ENCODE assay signal across 21 cellular contexts in genomic region chr9:16196206-16196605, GRCh38.
"Had no signal": no experiment of that assay in that cellular context is flagged by ENCODE, and none has a peak within 500 bp of the region (broad histone marks: within the 10 kb centered on the region; RNA-seq: fewer than 3 reads in every experiment).

No MANE protein-coding gene starts in this region.

- H3K4me3 ChIP-seq: cardiac muscle cell, smooth muscle cell, upper lobe of left lung had no signal

- H3K27ac ChIP-seq: cardiac muscle cell, upper lobe of left lung had no signal

- H3K9me3 ChIP-seq: upper lobe of left lung had no signal

- H3K36me3 Mint-ChIP-seq: activated naive CD8-positive, alpha-beta T cell treated with anti-CD3 and anti-CD28 coated beads for 36 hours; stimulated activated memory B cell treated with anti-CD40 and anti-IgM and Interleukin-4, amounts not matched to agents 10 μg/mL and 1 μg/mL and 100 μg/mL, for 72 hours had no signal

- H3K4me3 Mint-ChIP-seq: activated B cell treated with CpG ODN at 0.5 μM for 24 hours; activated CD4-positive, alpha-beta T cell treated with anti-CD3 and anti-CD28 coated beads for 36 hours; activated naive CD8-positive, alpha-beta T cell treated with anti-CD3 and anti-CD28 coated beads for 36 hours; activated T-cell treated with anti-CD3 and anti-CD28 coated beads, Interleukin-2, amount 50 U/mL, for 4 hours; stimulated activated memory B cell treated with anti-CD40 and anti-IgM and Interleukin-4, amounts not matched to agents 10 μg/mL and 1 μg/mL and 100 μg/mL, for 72 hours had no signal

- ATAC-seq: activated CD4-positive, alpha-beta T cell treated with anti-CD3 and anti-CD28 coated beads for 36 hours; activated T-cell treated with anti-CD3 and anti-CD28 coated beads, Interleukin-2, amount 50 U/mL, for 4 hours; sciatic nerve; stimulated activated memory B cell treated with anti-CD40 and anti-IgM and Interleukin-4, amounts not matched to agents 10 μg/mL and 1 μg/mL and 100 μg/mL, for 72 hours had no signal

- H3K36me3 ChIP-seq: cardiac muscle cell, upper lobe of left lung had no signal

- H3K9me3 Mint-ChIP-seq: activated B cell treated with CpG ODN at 0.5 μM for 24 hours; activated naive CD8-positive, alpha-beta T cell treated with anti-CD3 and anti-CD28 coated beads for 36 hours; activated T-cell treated with anti-CD3 and anti-CD28 coated beads, Interleukin-2, amount 50 U/mL, for 4 hours; activated T-helper 2 cell treated with anti-CD3 and anti-CD28 coated beads, Interferon-gamma antibody, Interleukin-2, Interleukin-4, amounts not matched to agents 10 μg/mL and 5 μg/mL and 100 μg/mL, durations not matched to agents 14 hours and 24 hours and 36 hours had no signal

- H3K27ac Mint-ChIP-seq: activated B cell treated with CpG ODN at 0.5 μM for 24 hours; activated CD4-positive, alpha-beta T cell treated with anti-CD3 and anti-CD28 coated beads for 36 hours; activated naive CD8-positive, alpha-beta T cell treated with anti-CD3 and anti-CD28 coated beads for 36 hours; activated T-helper 2 cell treated with anti-CD3 and anti-CD28 coated beads, Interferon-gamma antibody, Interleukin-2, Interleukin-4, amounts not matched to agents 10 μg/mL and 5 μg/mL and 100 μg/mL, durations not matched to agents 14 hours and 24 hours and 36 hours; stimulated activated memory B cell treated with anti-CD40 and anti-IgM and Interleukin-4, amounts not matched to agents 10 μg/mL and 1 μg/mL and 100 μg/mL, for 72 hours had no signal

- H3K27me3 ChIP-seq: upper lobe of left lung had no signal

- H3K4me1 Mint-ChIP-seq: activated B cell treated with CpG ODN at 0.5 μM for 24 hours; activated CD4-positive, alpha-beta T cell treated with anti-CD3 and anti-CD28 coated beads for 36 hours; stimulated activated memory B cell treated with anti-CD40 and anti-IgM and Interleukin-4, amounts not matched to agents 10 μg/mL and 1 μg/mL and 100 μg/mL, for 72 hours had no signal

- DNase-seq: activated B cell treated with CpG ODN at 0.5 μM for 24 hours; activated CD4-positive, alpha-beta T cell treated with anti-CD3 and anti-CD28 coated beads for 36 hours; activated CD4-positive, alpha-beta T cell treated with anti-CD3 and anti-CD28 coated beads, Interleukin-2, amount 50 U/mL, for 48 hours; activated CD8-positive, alpha-beta memory T cell treated with anti-CD3 and anti-CD28 coated beads, Interleukin-2, amount 50 U/mL, for 48 hours; activated naive CD4-positive, alpha-beta T cell; activated naive CD8-positive, alpha-beta T cell treated with anti-CD3 and anti-CD28 coated beads for 36 hours; activated T-cell treated with anti-CD3 and anti-CD28 coated beads, Interleukin-2, amount 50 U/mL, for 4 hours; amniotic stem cell; foreskin melanocyte; glutamatergic neuron; hippocampal formation; nucleus accumbens; posterior cingulate gyrus; stimulated activated CD4-positive, alpha-beta T cell treated with anti-CD3 and anti-CD28 coated beads, Interleukin-15, amount 100 ng/mL, for 24 hours; T1000; upper lobe of left lung had no signal

- H3K27me3 Mint-ChIP-seq: activated B cell treated with CpG ODN at 0.5 μM for 24 hours; activated naive CD8-positive, alpha-beta T cell treated with anti-CD3 and anti-CD28 coated beads for 36 hours; stimulated activated memory B cell treated with anti-CD40 and anti-IgM and Interleukin-4, amounts not matched to agents 10 μg/mL and 1 μg/mL and 100 μg/mL, for 72 hours had no signal
